Comparison of ENCODE assay signal across 8 cellular contexts in genomic region chr16:29148426-29148760, GRCh38.
DNase-seq lines count a peak whose midpoint lies in the region; ATAC-seq, FAIRE-seq and TF ChIP-seq lines count a peak whose summit lies in the region.
"Not testable (repeated sequence)": the region's sequence is repeated elsewhere in the genome, so short reads cannot be mapped to it uniquely, and the experiment has no call there.

No MANE protein-coding gene starts in this region.

- WGBS in right lobe of liver (ENCODE audit: insufficient coverage, low coverage, low lambda C conversion rate, missing lambda C conversion rate): no CpG with 5 or more reads among the region's 8 CpGs

- not testable (repeated sequence) for H3K9me3 Mint-ChIP-seq in activated CD4-positive, alpha-beta memory T cell treated with anti-CD3 and anti-CD28 coated beads, Interleukin-2, amount 10 ng/mL, durations not matched to agents 7 days and 5 days; activated T-helper 17 cell treated with anti-CD3 and anti-CD28 coated beads, Interleukin-2, amount 50 U/mL, for 72 hours

- H3K36me3 ChIP-seq in BLaER1; Loucy (ENCODE audit: insufficient read depth, low read length); bronchial epithelial cell (ENCODE audit: control insufficient read depth, insufficient read depth, low read length); right lobe of liver: not testable (repeated sequence)

- not testable (repeated sequence) for H3F3A ChIP-seq in Loucy (ENCODE audit: low read depth)

- CTCF ChIA-PET in activated CD4-positive, alpha-beta memory T cell treated with anti-CD3 and anti-CD28 coated beads, Interleukin-2, amount 10 ng/mL, durations not matched to agents 7 days and 5 days (lab: Charles Lee): not testable (repeated sequence)

- H3K27ac Mint-ChIP-seq in activated CD4-positive, alpha-beta memory T cell treated with anti-CD3 and anti-CD28 coated beads, Interleukin-2, amount 10 ng/mL, durations not matched to agents 7 days and 5 days: peak overlapping the region; percentile 92
- H3K27ac Mint-ChIP-seq in activated T-helper 17 cell treated with anti-CD3 and anti-CD28 coated beads, Interleukin-2, amount 50 U/mL, for 72 hours: peak overlapping the region; percentile 61

- peak overlapping the region; percentile 73 for H3K4me2 ChIP-seq in BLaER1
- peak overlapping the region; percentile 48 for H3K4me2 ChIP-seq in Loucy (ENCODE audit: low read depth, low read length, poor library complexity, severe bottlenecking)

- H3K9ac ChIP-seq in BLaER1; Loucy (ENCODE audit: low read depth, low read length, poor library complexity, severe bottlenecking): not testable (repeated sequence)

- H2AFZ ChIP-seq in Loucy (ENCODE audit: low read length): peak overlapping the region; percentile 51; the same call in 1 of the 2 replicates

- TF ChIP-seq POLR2A in right lobe of liver (IDR thresholded peaks at IDR 0.05): not testable (repeated sequence)

- not testable (repeated sequence) for H3K36me3 Mint-ChIP-seq in activated CD4-positive, alpha-beta memory T cell treated with anti-CD3 and anti-CD28 coated beads, Interleukin-2, amount 10 ng/mL, durations not matched to agents 7 days and 5 days (ENCODE audit: low read depth); activated T-helper 17 cell treated with anti-CD3 and anti-CD28 coated beads, Interleukin-2, amount 50 U/mL, for 72 hours (ENCODE audit: low read depth)

- H3K27me3 Mint-ChIP-seq in activated CD4-positive, alpha-beta memory T cell treated with anti-CD3 and anti-CD28 coated beads, Interleukin-2, amount 10 ng/mL, durations not matched to agents 7 days and 5 days; activated T-helper 17 cell treated with anti-CD3 and anti-CD28 coated beads, Interleukin-2, amount 50 U/mL, for 72 hours: not testable (repeated sequence)

- TF ChIP-seq CTCF in Loucy (conservative IDR thresholded peaks at IDR 0.05; ENCODE audit: low read length); bronchial epithelial cell (IDR thresholded peaks at IDR 0.05; ENCODE audit: insufficient read depth, low read length, severe bottlenecking); right lobe of liver (IDR thresholded peaks at IDR 0.05): not testable (repeated sequence)

- H3K9me2 ChIP-seq in Loucy (replicated peaks; ENCODE audit: low read depth, low read length): not testable (repeated sequence)

- peaks cover 44% of the 10 kb centered on the region for H3K4me1 ChIP-seq in BLaER1
- H3K4me1 ChIP-seq in Loucy (ENCODE audit: insufficient read depth, low read length, poor library complexity, severe bottlenecking): peaks cover 11% of the 10 kb centered on the region
- H3K4me1 ChIP-seq in right lobe of liver: peaks cover 0 to 34% (median 15%) of the 10 kb centered on the region in 4 donors

- H3K9me3 ChIP-seq in BLaER1; Loucy (ENCODE audit: insufficient read depth, low read depth, low read length); right lobe of liver: not testable (repeated sequence)

- not testable (repeated sequence) for DNase-seq in activated CD4-positive, alpha-beta memory T cell treated with anti-CD3 and anti-CD28 coated beads, Interleukin-2, amount 10 ng/mL, durations not matched to agents 7 days and 5 days; right lobe of liver
- DNase-seq in bronchial epithelial cell (ENCODE audit: low read depth): peak; percentile 3
- peak; percentile 55 for DNase-seq in stimulated activated CD4-positive, alpha-beta T cell treated with anti-CD3 and anti-CD28 coated beads, Interleukin-15, amount 100 ng/mL, for 24 hours
- peak; percentile 15 for DNase-seq in stimulated activated naive CD4-positive, alpha-beta T cell treated with Interleukin-2 at 50 U/mL for 16 hours (lab: John Stamatoyannopoulos, UW)

- H3K4me3 Mint-ChIP-seq in activated CD4-positive, alpha-beta memory T cell treated with anti-CD3 and anti-CD28 coated beads, Interleukin-2, amount 10 ng/mL, durations not matched to agents 7 days and 5 days: not testable (repeated sequence)
- peak overlapping the region; percentile 51 for H3K4me3 Mint-ChIP-seq in activated T-helper 17 cell treated with anti-CD3 and anti-CD28 coated beads, Interleukin-2, amount 50 U/mL, for 72 hours

- POLR2A ChIA-PET in activated CD4-positive, alpha-beta memory T cell treated with anti-CD3 and anti-CD28 coated beads, Interleukin-2, amount 10 ng/mL, durations not matched to agents 7 days and 5 days (lab: Charles Lee): interaction anchor here (0.6 kb wide), 1 partner anchor 174 kb away, joined by 4 read pairs; the partner anchor contains the start of gene SPNS1

- FAIRE-seq in bronchial epithelial cell (lab: Jason Lieb, UNC): peak; percentile 97

- not testable (repeated sequence) for H3K79me2 ChIP-seq in Loucy (ENCODE audit: insufficient read depth, low read length)

- not testable (repeated sequence) for H3K27ac ChIP-seq in BLaER1
- peak overlapping the region; percentile 78 to 98 (median 94) for H3K27ac ChIP-seq in right lobe of liver

- not testable (repeated sequence) for H3K27me3 ChIP-seq in BLaER1; Loucy (ENCODE audit: insufficient read depth, low read length, poor library complexity, severe bottlenecking); bronchial epithelial cell (ENCODE audit: control insufficient read depth, insufficient read depth, low read length); right lobe of liver

- peaks cover 43% of the 10 kb centered on the region for H3K4me1 Mint-ChIP-seq in activated CD4-positive, alpha-beta memory T cell treated with anti-CD3 and anti-CD28 coated beads, Interleukin-2, amount 10 ng/mL, durations not matched to agents 7 days and 5 days
- H3K4me1 Mint-ChIP-seq in activated T-helper 17 cell treated with anti-CD3 and anti-CD28 coated beads, Interleukin-2, amount 50 U/mL, for 72 hours: peaks cover 24% of the 10 kb centered on the region

- not testable (repeated sequence) for H4K20me1 ChIP-seq in BLaER1; Loucy (ENCODE audit: insufficient read depth, low read length, poor library complexity, severe bottlenecking)

- intact Hi-C loops in right lobe of liver (cut with DNase I): not testable (repeated sequence)

- not testable (repeated sequence) for H3K4me3 ChIP-seq in BLaER1; Loucy (ENCODE audit: low read length, poor library complexity, severe bottlenecking); bronchial epithelial cell (ENCODE audit: low read depth, low read length); right lobe of liver

- ATAC-seq in activated T-helper 17 cell treated with anti-CD3 and anti-CD28 coated beads, Interleukin-2, amount 50 U/mL, for 72 hours (replicated peaks): peak; percentile 70
- not testable (repeated sequence) for ATAC-seq in right lobe of liver
